1 cellular context compared by ENCODE assay signal in the genomic region with DNA sequence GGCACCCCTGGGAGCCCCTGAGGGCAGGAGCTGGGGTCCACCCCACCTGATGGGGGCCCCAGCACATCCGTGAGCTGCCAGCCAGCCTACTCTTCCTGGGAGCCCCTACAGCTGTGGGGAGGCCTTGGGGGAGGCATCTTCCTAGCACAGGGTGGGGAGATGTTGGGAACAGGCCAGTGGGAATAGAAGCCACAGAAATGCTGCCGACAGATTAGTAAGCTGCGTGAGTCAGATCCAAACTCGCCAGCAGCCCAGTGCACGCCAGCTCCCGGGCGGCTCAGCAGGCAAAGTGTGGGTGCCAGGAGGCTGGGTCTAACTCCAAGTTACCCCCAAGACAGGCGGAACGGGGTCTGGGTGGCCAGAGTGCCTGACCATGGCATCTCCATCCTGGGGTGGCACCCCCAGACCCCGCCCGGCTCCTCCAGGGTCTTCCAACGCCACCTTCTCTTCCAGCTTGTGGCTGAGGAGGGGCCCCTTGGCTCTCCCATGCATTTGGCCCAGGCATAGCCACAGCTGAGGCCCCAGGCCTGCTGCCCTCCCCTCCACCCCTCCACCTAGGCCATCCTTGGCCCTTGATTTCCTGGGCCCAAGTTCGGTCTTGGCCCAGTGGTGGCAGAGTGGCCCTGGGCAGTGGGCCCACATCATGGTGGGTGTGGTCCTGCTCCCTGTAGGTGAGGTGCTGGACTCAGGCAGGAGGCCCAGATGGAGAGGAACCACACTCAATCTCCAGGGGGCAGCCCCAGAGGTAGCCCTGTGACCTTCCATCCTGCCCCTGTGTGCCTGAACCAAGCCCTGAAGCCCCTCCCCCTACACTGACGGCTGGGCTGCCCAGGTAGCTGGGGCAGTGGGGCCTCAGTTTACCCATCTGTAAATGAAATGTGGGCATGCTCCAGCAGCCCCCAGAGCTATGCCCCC.
TF ChIP-seq lines count a peak whose summit lies in the region.

No MANE protein-coding gene starts in this region.

TF ChIP-seq in GM12878, 131 proteins besides CTCF, POLR2A, EP300 and RAD21:
- no peak for TF ChIP-seq HDAC2 (IDR thresholded peaks at IDR 0.05)
- TF ChIP-seq ZNF622 (IDR thresholded peaks at IDR 0.05), result no peak
- TF ChIP-seq, protein P1, sequence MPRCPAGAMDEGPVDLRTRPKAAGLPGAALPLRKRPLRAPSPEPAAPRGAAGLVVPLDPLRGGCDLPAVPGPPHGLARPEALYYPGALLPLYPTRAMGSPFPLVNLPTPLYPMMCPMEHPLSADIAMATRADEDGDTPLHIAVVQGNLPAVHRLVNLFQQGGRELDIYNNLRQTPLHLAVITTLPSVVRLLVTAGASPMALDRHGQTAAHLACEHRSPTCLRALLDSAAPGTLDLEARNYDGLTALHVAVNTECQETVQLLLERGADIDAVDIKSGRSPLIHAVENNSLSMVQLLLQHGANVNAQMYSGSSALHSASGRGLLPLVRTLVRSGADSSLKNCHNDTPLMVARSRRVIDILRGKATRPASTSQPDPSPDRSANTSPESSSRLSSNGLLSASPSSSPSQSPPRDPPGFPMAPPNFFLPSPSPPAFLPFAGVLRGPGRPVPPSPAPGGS (IDR thresholded peaks at IDR 0.05; ENCODE audit: borderline replicate concordance, insufficient read depth, low read depth, low read length, poor library complexity, severe bottlenecking), result no peak
- TF ChIP-seq SIX5 (IDR thresholded peaks at IDR 0.05; ENCODE audit: low read depth, low read length, severe bottlenecking), result no peak
- no peak for TF ChIP-seq NFXL1 (IDR thresholded peaks at IDR 0.05; ENCODE audit: borderline replicate concordance)
- no peak for TF ChIP-seq ZSCAN29 (IDR thresholded peaks at IDR 0.05)
- TF ChIP-seq FOS (IDR thresholded peaks at IDR 0.05; ENCODE audit: borderline replicate concordance, extremely low read depth, insufficient read length), result no peak
- no peak for TF ChIP-seq IKZF2 (IDR thresholded peaks at IDR 0.05)
- TF ChIP-seq, protein P2, sequence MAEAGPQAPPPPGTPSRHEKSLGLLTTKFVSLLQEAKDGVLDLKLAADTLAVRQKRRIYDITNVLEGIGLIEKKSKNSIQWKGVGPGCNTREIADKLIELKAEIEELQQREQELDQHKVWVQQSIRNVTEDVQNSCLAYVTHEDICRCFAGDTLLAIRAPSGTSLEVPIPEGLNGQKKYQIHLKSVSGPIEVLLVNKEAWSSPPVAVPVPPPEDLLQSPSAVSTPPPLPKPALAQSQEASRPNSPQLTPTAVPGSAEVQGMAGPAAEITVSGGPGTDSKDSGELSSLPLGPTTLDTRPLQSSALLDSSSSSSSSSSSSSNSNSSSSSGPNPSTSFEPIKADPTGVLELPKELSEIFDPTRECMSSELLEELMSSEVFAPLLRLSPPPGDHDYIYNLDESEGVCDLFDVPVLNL (IDR thresholded peaks at IDR 0.05; ENCODE audit: low read depth, low read length), result no peak
- TF ChIP-seq, protein P3, sequence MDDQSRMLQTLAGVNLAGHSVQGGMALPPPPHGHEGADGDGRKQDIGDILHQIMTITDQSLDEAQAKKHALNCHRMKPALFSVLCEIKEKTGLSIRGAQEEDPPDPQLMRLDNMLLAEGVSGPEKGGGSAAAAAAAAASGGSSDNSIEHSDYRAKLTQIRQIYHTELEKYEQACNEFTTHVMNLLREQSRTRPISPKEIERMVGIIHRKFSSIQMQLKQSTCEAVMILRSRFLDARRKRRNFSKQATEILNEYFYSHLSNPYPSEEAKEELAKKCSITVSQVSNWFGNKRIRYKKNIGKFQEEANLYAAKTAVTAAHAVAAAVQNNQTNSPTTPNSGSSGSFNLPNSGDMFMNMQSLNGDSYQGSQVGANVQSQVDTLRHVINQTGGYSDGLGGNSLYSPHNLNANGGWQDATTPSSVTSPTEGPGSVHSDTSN (IDR thresholded peaks at IDR 0.05; ENCODE audit: insufficient replicate concordance, low read depth, low read length), result no peak
- TF ChIP-seq CBFB (IDR thresholded peaks at IDR 0.05; ENCODE audit: low read depth), result no peak
- TF ChIP-seq EZH2 (IDR thresholded peaks at IDR 0.05; ENCODE audit: borderline replicate concordance, control insufficient read depth, low read depth, low read length), result no peak
- no peak for TF ChIP-seq WRNIP1 (IDR thresholded peaks at IDR 0.05; ENCODE audit: borderline replicate concordance, low read depth, low read length)
- TF ChIP-seq CBX5 (IDR thresholded peaks at IDR 0.05; ENCODE audit: low read depth), result no peak
- TF ChIP-seq RELA (IDR thresholded peaks at IDR 0.05; ENCODE audit: borderline replicate concordance, partially characterized antibody), result no peak
- TF ChIP-seq BRCA1 (IDR thresholded peaks at IDR 0.05; ENCODE audit: low read depth, low read length), result no peak
- no peak for TF ChIP-seq PML (IDR thresholded peaks at IDR 0.05; ENCODE audit: low read length)
- TF ChIP-seq TCF3 (IDR thresholded peaks at IDR 0.05; ENCODE audit: borderline replicate concordance, insufficient read depth, low read depth, low read length), result no peak
- no peak for TF ChIP-seq CEBPB (IDR thresholded peaks at IDR 0.05; ENCODE audit: borderline replicate concordance in 1 of 2, low read depth in 2 of 2, low read length in 2 of 2)
